Comparison of ENCODE assay signal across 13 cellular contexts in genomic region chr12:108307006-108307405, GRCh38. TPM values are rescaled to one million over a fixed set of nuclear protein-coding genes. Genes with fewer than 3 reads are reported as not detected.
DNase-seq lines count a peak whose midpoint lies in the region; ATAC-seq and TF ChIP-seq lines count a peak whose summit lies in the region.
"Had no signal": no experiment of that assay in that cellular context is flagged by ENCODE, and none has a peak within 500 bp of the region (broad histone marks: within the 10 kb centered on the region; RNA-seq: fewer than 3 reads in every experiment).

No MANE protein-coding gene starts in this region.

- H3K27ac Mint-ChIP-seq in stimulated activated naive CD8-positive, alpha-beta T cell treated with anti-CD3 and anti-CD28 coated beads, Interleukin-15, amount 100 ng/mL, for 72 hours = no peak overlapping the region
- H3K27ac Mint-ChIP-seq: activated B cell treated with CpG ODN at 0.5 μM for 24 hours; activated naive CD8-positive, alpha-beta T cell had no signal

- H3K9me3 ChIP-seq in ascending aorta (no peaks in the 10 kb centered on the region), lower lobe of right lung (no peaks in the 10 kb centered on the region), uterus (no peaks in the 10 kb centered on the region)

- H3K27me3 ChIP-seq in ascending aorta = no peaks in the 10 kb centered on the region
- no peaks in the 10 kb centered on the region for H3K27me3 ChIP-seq in lower lobe of right lung (ENCODE audit: low read depth)
- no peaks in the 10 kb centered on the region for H3K27me3 ChIP-seq in uterus

- TF ChIP-seq CTCF in ascending aorta (IDR thresholded peaks at IDR 0.05) (no peak), lower lobe of right lung (IDR thresholded peaks at IDR 0.05) (no peak), uterus (IDR thresholded peaks at IDR 0.05) (no peak)

- H3K4me1 ChIP-seq in ascending aorta = peaks cover 35 to 70% of the 10 kb centered on the region in 2 donors
- H3K4me1 ChIP-seq in lower lobe of right lung = peaks cover 94% of the 10 kb centered on the region
- peaks cover 3 to 20% of the 10 kb centered on the region in 2 donors for H3K4me1 ChIP-seq in uterus

- no peak for TF ChIP-seq POLR2A in uterus (IDR thresholded peaks at IDR 0.05)

- ATAC-seq in stimulated activated naive CD8-positive, alpha-beta T cell treated with anti-CD3 and anti-CD28 coated beads, Interleukin-15, amount 100 ng/mL, for 72 hours = peak; percentile 45
- no peak for ATAC-seq in stimulated activated naive CD8-positive, alpha-beta T cell treated with anti-CD3 and anti-CD28 coated beads, Interleukin-15, Interleukin-2, amounts not matched to agents 100 U/mL and 50 U/mL, for 24 hours
- no peak for ATAC-seq in lower lobe of right lung
- no peak for ATAC-seq in GM18867 (IDR thresholded peaks at IDR 0.05; ENCODE audit: unreplicated experiment)
- ATAC-seq: Panc1 had no signal

- peaks cover 52% of the 10 kb centered on the region for H3K27me3 Mint-ChIP-seq in stimulated activated naive CD8-positive, alpha-beta T cell treated with anti-CD3 and anti-CD28 coated beads, Interleukin-15, amount 100 ng/mL, for 72 hours

- no peak overlapping the region for H3K4me3 Mint-ChIP-seq in stimulated activated naive CD8-positive, alpha-beta T cell treated with anti-CD3 and anti-CD28 coated beads, Interleukin-15, amount 100 ng/mL, for 72 hours
- H3K4me3 Mint-ChIP-seq: activated B cell treated with CpG ODN at 0.5 μM for 24 hours; activated naive CD8-positive, alpha-beta T cell had no signal

- H3K27ac ChIP-seq in ascending aorta (peak overlapping the region; percentile 90 to 91), lower lobe of right lung (peak overlapping the region; percentile 85), uterus (peak overlapping the region; percentile 84 to 90)

- H3K4me1 Mint-ChIP-seq in stimulated activated naive CD8-positive, alpha-beta T cell treated with anti-CD3 and anti-CD28 coated beads, Interleukin-15, amount 100 ng/mL, for 72 hours = peaks cover 13% of the 10 kb centered on the region
- H3K4me1 Mint-ChIP-seq: activated B cell treated with CpG ODN at 0.5 μM for 24 hours had no signal

- no peak overlapping the region for H3K4me3 ChIP-seq in ascending aorta
- no peak overlapping the region for H3K4me3 ChIP-seq in lower lobe of right lung
- no peak overlapping the region for H3K4me3 ChIP-seq in uterus
- H3K4me3 ChIP-seq: lung had no signal

- peaks cover 0 to 3% of the 10 kb centered on the region in 2 donors for H3K9me3 Mint-ChIP-seq in stimulated activated naive CD8-positive, alpha-beta T cell treated with anti-CD3 and anti-CD28 coated beads, Interleukin-15, amount 100 ng/mL, for 72 hours
- H3K9me3 Mint-ChIP-seq: activated B cell treated with CpG ODN at 0.5 μM for 24 hours had no signal

- DNase-seq in stimulated activated naive CD8-positive, alpha-beta T cell treated with anti-CD3 and anti-CD28 coated beads, Interleukin-15, amount 100 ng/mL, for 72 hours = no peak
- DNase-seq in stimulated activated naive CD8-positive, alpha-beta T cell treated with anti-CD3 and anti-CD28 coated beads, Interleukin-15, Interleukin-2, amounts not matched to agents 100 U/mL and 50 U/mL, for 24 hours = no peak
- DNase-seq in ascending aorta (ENCODE audit: low spot score in 2 of 2) (peak in 1 of 2 donors; percentile 74), lower lobe of right lung (no peak), uterus (no peak), kidney glomerular epithelial cell (lab: John Stamatoyannopoulos, UW) (no peak)
- no peak for DNase-seq in activated CD4-positive, alpha-beta T cell treated with anti-CD3 and anti-CD28 coated beads, Interleukin-2, amount 50 U/mL, for 4 hours
- DNase-seq: activated B cell treated with CpG ODN at 0.5 μM for 24 hours, erythroblast had no signal

- H3K36me3 ChIP-seq in ascending aorta = no peaks in the 10 kb centered on the region
- no peaks in the 10 kb centered on the region for H3K36me3 ChIP-seq in lower lobe of right lung
- H3K36me3 ChIP-seq in uterus = no peaks in the 10 kb centered on the region

- intact Hi-C loops in ascending aorta (cut with DNase I) (loop anchor here (5.0 to 10.0 kb wide), 3 partner anchors 210 to 1158 kb away; partner anchors contain the start of genes FICD and SSH1), lower lobe of right lung (cut with DNase I) (no loop called here), uterus (cut with DNase I; ENCODE audit: low total_unique reads) (no loop called here)

RNA-seq across cellular contexts. Expression of gene CMKLR1, which starts 32.1 kb away (rescaled TPM):
- total RNA-seq in ascending aorta = 45.3 TPM
- 25.6 TPM for total RNA-seq in lower lobe of right lung
- 10 to 100 TPM in 2 of 4 donors, 1 to 10 TPM in 2; 8.2 to 27.1 (median 11.5) TPM for total RNA-seq in uterus
